In the genomic region with DNA sequence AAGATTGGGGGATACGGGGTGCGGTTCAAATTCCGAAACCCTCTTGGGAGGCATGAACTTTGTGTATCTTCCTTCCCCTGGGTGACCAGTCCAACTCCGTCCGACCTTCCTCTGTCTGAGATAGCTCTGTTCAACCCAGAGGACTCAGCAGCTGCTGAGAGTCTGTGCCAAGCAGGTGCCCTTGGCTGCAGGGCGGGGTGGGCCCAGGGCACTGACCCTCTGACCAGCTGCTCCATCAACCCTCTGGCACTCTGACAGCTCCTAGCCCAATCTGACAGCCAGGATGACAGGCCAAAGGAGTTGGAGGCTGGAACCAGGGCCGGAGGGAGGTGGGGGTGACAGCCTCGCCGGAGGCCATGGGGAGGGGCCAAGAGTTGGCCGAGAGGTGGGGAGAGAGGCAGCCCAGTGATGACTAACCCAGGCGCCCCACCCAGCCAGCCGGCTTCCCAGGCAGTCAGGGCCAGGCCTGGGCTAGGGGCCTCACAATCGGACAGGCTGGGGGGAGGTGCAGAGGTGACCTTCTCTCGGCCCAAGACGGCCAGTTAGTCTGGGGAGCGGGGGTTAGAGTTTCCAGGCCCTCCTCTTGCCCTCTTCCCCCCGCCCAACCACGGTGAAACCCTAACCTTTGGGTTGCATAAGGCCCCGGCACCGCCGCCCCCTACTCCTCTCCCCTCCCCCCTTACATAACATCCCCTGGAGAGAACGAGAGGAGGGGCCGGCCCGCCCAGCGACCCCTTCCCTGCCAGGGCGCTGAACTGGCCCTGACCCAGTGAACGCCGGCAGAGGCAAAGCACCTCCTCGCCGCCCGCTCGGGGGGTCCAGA, we compare ENCODE assay signal across 9 cellular contexts. TPM values are rescaled to one million over a fixed set of nuclear protein-coding genes. Genes with fewer than 3 reads are reported as not detected.
DNase-seq lines count a peak whose midpoint lies in the region; ATAC-seq and TF ChIP-seq lines count a peak whose summit lies in the region.
"Had no signal": no experiment of that assay in that cellular context is flagged by ENCODE, and none has a peak within 500 bp of the region (broad histone marks: within the 10 kb centered on the region; RNA-seq: fewer than 3 reads in every experiment).

No MANE protein-coding gene starts in this region.

- ATAC-seq in CD8-positive, alpha-beta T cell, result no peak
- ATAC-seq in thoracic aorta (ENCODE audit: insufficient number of reproducible peaks, low FRiP score, low read depth), result peak; percentile 34

- peaks cover 4% of the 10 kb centered on the region; the same call in 1 of the 2 replicates for H3K79me2 ChIP-seq in Loucy (ENCODE audit: insufficient read depth, low read length)

- peak overlapping the region; percentile 94 for H3K4me3 Mint-ChIP-seq in CD8-positive, alpha-beta T cell
- H3K4me3 Mint-ChIP-seq in activated CD4-positive, alpha-beta memory T cell treated with anti-CD3 and anti-CD28 coated beads, Interleukin-2, amount 10 ng/mL, durations not matched to agents 7 days and 5 days, result peak overlapping the region; percentile 91

- POLR2A ChIA-PET in CD8-positive, alpha-beta T cell (lab: Charles Lee), result interaction anchor here (0.7 to 2.6 kb wide), 9 partner anchors 11 to 114 kb away, joined by 3 to 15 read pairs (median 6); a partner anchor contains a TSS
- POLR2A ChIA-PET in activated CD4-positive, alpha-beta memory T cell treated with anti-CD3 and anti-CD28 coated beads, Interleukin-2, amount 10 ng/mL, durations not matched to agents 7 days and 5 days (lab: Charles Lee), result interaction anchor here (1.0 to 5.8 kb wide), 14 partner anchors 8 to 621 kb away, joined by 3 to 58 read pairs (median 12); a partner anchor contains a TSS

- H2AFZ ChIP-seq in Loucy (ENCODE audit: low read length), result no peak overlapping the region

- no peaks in the 10 kb centered on the region for H3K36me3 ChIP-seq in CD8-positive, alpha-beta T cell (ENCODE audit: insufficient read depth, low read length)
- H3K36me3 ChIP-seq in Loucy (ENCODE audit: insufficient read depth, low read length) (no peaks in the 10 kb centered on the region), thoracic aorta (peaks cover 17% of the 10 kb centered on the region)

- H4K20me1 ChIP-seq in Loucy (ENCODE audit: insufficient read depth, low read length, poor library complexity, severe bottlenecking), result peaks cover 5% of the 10 kb centered on the region

- CTCF ChIA-PET in CD8-positive, alpha-beta T cell (lab: Charles Lee), result no interaction called here
- CTCF ChIA-PET in activated CD4-positive, alpha-beta memory T cell treated with anti-CD3 and anti-CD28 coated beads, Interleukin-2, amount 10 ng/mL, durations not matched to agents 7 days and 5 days (lab: Charles Lee), result interaction anchor here (1.3 to 2.0 kb wide), 4 partner anchors 38 to 350 kb away, joined by 3 to 20 read pairs (median 8); no protein-coding TSS in a partner anchor

- H3K4me1 ChIP-seq in CD8-positive, alpha-beta T cell (ENCODE audit: insufficient read depth, low read length), result peaks cover 32% of the 10 kb centered on the region
- H3K4me1 ChIP-seq in Loucy (ENCODE audit: insufficient read depth, low read length, poor library complexity, severe bottlenecking) (peaks cover 14% of the 10 kb centered on the region), mononuclear cell (ENCODE audit: insufficient read depth, low read length) (peaks cover 46% of the 10 kb centered on the region), thoracic aorta (ENCODE audit: control insufficient read depth in 1 of 2, low read depth in 2 of 2) (peaks cover 32 to 45% of the 10 kb centered on the region in 2 donors)

- no peaks in the 10 kb centered on the region for H3K9me3 ChIP-seq in CD8-positive, alpha-beta T cell (ENCODE audit: low read length)
- H3K9me3 ChIP-seq in Loucy (ENCODE audit: insufficient read depth, low read depth, low read length), result no peaks in the 10 kb centered on the region
- no peaks in the 10 kb centered on the region for H3K9me3 ChIP-seq in mononuclear cell (ENCODE audit: low read depth, low read length)
- H3K9me3 ChIP-seq in thoracic aorta, result no peaks in the 10 kb centered on the region

- H3K27me3 Mint-ChIP-seq in CD8-positive, alpha-beta T cell (ENCODE audit: low read depth), result peaks cover 2% of the 10 kb centered on the region
- H3K27me3 Mint-ChIP-seq in activated CD4-positive, alpha-beta memory T cell treated with anti-CD3 and anti-CD28 coated beads, Interleukin-2, amount 10 ng/mL, durations not matched to agents 7 days and 5 days, result peaks cover 6% of the 10 kb centered on the region

- no peaks in the 10 kb centered on the region for H3F3A ChIP-seq in Loucy (ENCODE audit: low read depth)

- peak in 3 of 7 experiments; percentile 49 to 56 (median 53) for DNase-seq in CD8-positive, alpha-beta T cell
- DNase-seq in activated CD4-positive, alpha-beta memory T cell treated with anti-CD3 and anti-CD28 coated beads, Interleukin-2, amount 10 ng/mL, durations not matched to agents 7 days and 5 days, result peak; percentile 74
- peak; percentile 91 for DNase-seq in epithelial cell of esophagus (ENCODE audit: low read depth)
- peak; percentile 82 for DNase-seq in thoracic aorta (ENCODE audit: low spot score)
- DNase-seq in DMS114 treated with DMSO at 0.1 percent for 48 hours (lab: John Stamatoyannopoulos, UW; ENCODE audit: unreplicated experiment), result no peak
- DNase-seq in germinal center (ENCODE audit: low spot score), result no peak

- no peak overlapping the region for H3K9ac ChIP-seq in Loucy (ENCODE audit: low read depth, low read length, poor library complexity, severe bottlenecking)

- no peaks in the 10 kb centered on the region for H3K36me3 Mint-ChIP-seq in CD8-positive, alpha-beta T cell
- peaks cover 39% of the 10 kb centered on the region for H3K36me3 Mint-ChIP-seq in activated CD4-positive, alpha-beta memory T cell treated with anti-CD3 and anti-CD28 coated beads, Interleukin-2, amount 10 ng/mL, durations not matched to agents 7 days and 5 days (ENCODE audit: low read depth)

- H3K4me3 ChIP-seq in CD8-positive, alpha-beta T cell (ENCODE audit: low read depth, low read length), result peak overlapping the region; percentile 78
- peak overlapping the region; percentile 84 for H3K4me3 ChIP-seq in Loucy (ENCODE audit: low read length, poor library complexity, severe bottlenecking)
- H3K4me3 ChIP-seq in epithelial cell of esophagus (ENCODE audit: low read length), result peak overlapping the region; percentile 82
- H3K4me3 ChIP-seq in mononuclear cell (ENCODE audit: low read length), result peak overlapping the region; percentile 57
- peak overlapping the region; percentile 99 for H3K4me3 ChIP-seq in thoracic aorta

- no peaks in the 10 kb centered on the region for H3K9me2 ChIP-seq in Loucy (replicated peaks; ENCODE audit: low read depth, low read length)

- H3K9me3 Mint-ChIP-seq in CD8-positive, alpha-beta T cell, result no peaks in the 10 kb centered on the region
- no peaks in the 10 kb centered on the region for H3K9me3 Mint-ChIP-seq in activated CD4-positive, alpha-beta memory T cell treated with anti-CD3 and anti-CD28 coated beads, Interleukin-2, amount 10 ng/mL, durations not matched to agents 7 days and 5 days

- H3K27me3 ChIP-seq in CD8-positive, alpha-beta T cell (ENCODE audit: insufficient read depth, low read length), result peaks cover 4% of the 10 kb centered on the region
- H3K27me3 ChIP-seq in Loucy (ENCODE audit: insufficient read depth, low read length, poor library complexity, severe bottlenecking), result no peaks in the 10 kb centered on the region
- no peaks in the 10 kb centered on the region for H3K27me3 ChIP-seq in mononuclear cell (ENCODE audit: insufficient read depth, low read length)
- H3K27me3 ChIP-seq in thoracic aorta (replicated peaks; ENCODE audit: insufficient read depth), result no peaks in the 10 kb centered on the region

- no peak overlapping the region for H3K27ac Mint-ChIP-seq in CD8-positive, alpha-beta T cell
- H3K27ac Mint-ChIP-seq in activated CD4-positive, alpha-beta memory T cell treated with anti-CD3 and anti-CD28 coated beads, Interleukin-2, amount 10 ng/mL, durations not matched to agents 7 days and 5 days, result peak overlapping the region; percentile 52

- peak overlapping the region; percentile 65 for H3K27ac ChIP-seq in CD8-positive, alpha-beta T cell (ENCODE audit: low read depth, low read length)
- peak overlapping the region; percentile 99 to 100 for H3K27ac ChIP-seq in thoracic aorta

- no peak for TF ChIP-seq CTCF in CD8-positive, alpha-beta T cell (IDR thresholded peaks at IDR 0.05)
- no peak for TF ChIP-seq CTCF in Loucy (conservative IDR thresholded peaks at IDR 0.05; ENCODE audit: low read length)
- TF ChIP-seq CTCF in epithelial cell of esophagus (IDR thresholded peaks at IDR 0.05; ENCODE audit: insufficient read depth, low read depth, low read length, missing control alignments), result no peak
- TF ChIP-seq CTCF in thoracic aorta (IDR thresholded peaks at IDR 0.05), result no peak

- intact Hi-C loops in CD8-positive, alpha-beta T cell (cut with DNase I, micrococcal nuclease), result loop anchor here (5.0 to 10.0 kb wide), 2 partner anchors 153 to 590 kb away; a partner anchor contains a TSS

- H3K4me1 Mint-ChIP-seq in CD8-positive, alpha-beta T cell (ENCODE audit: low read depth), result peaks cover 31% of the 10 kb centered on the region
- H3K4me1 Mint-ChIP-seq in activated CD4-positive, alpha-beta memory T cell treated with anti-CD3 and anti-CD28 coated beads, Interleukin-2, amount 10 ng/mL, durations not matched to agents 7 days and 5 days, result peaks cover 65% of the 10 kb centered on the region

- peak overlapping the region; percentile 70 for H3K4me2 ChIP-seq in Loucy (ENCODE audit: low read depth, low read length, poor library complexity, severe bottlenecking)

RNA-seq across cellular contexts. Expression of a gene that starts 5.0 kb away (rescaled TPM):
- total RNA-seq in CD8-positive, alpha-beta T cell, result under 1 TPM; 0.11 to 0.14 TPM
- total RNA-seq in activated CD4-positive, alpha-beta memory T cell treated with anti-CD3 and anti-CD28 coated beads, Interleukin-2, amount 10 ng/mL, durations not matched to agents 7 days and 5 days, result under 1 TPM; 0.65 to 0.75 TPM
- total RNA-seq in mononuclear cell (under 0.01 TPM), thoracic aorta (1 to 10 TPM; 7.3 to 8.3 TPM)

RNA-seq across cellular contexts. Expression of a gene that starts 9.3 kb away (rescaled TPM):
- total RNA-seq in CD8-positive, alpha-beta T cell, result 10 to 100 TPM; 18.9 to 20.4 TPM
- 10 to 100 TPM; 33.3 to 35.1 TPM for total RNA-seq in activated CD4-positive, alpha-beta memory T cell treated with anti-CD3 and anti-CD28 coated beads, Interleukin-2, amount 10 ng/mL, durations not matched to agents 7 days and 5 days
- total RNA-seq in mononuclear cell (19.9 TPM), thoracic aorta (10 to 100 TPM; 32.7 to 41.8 TPM)

RNA-seq across cellular contexts. Expression of a gene that starts 27.5 kb away (rescaled TPM):
- total RNA-seq in CD8-positive, alpha-beta T cell, result under 1 TPM; 0.22 to 0.28 TPM
- under 1 TPM; 0.23 to 0.55 TPM for total RNA-seq in activated CD4-positive, alpha-beta memory T cell treated with anti-CD3 and anti-CD28 coated beads, Interleukin-2, amount 10 ng/mL, durations not matched to agents 7 days and 5 days
- 0.52 TPM for total RNA-seq in mononuclear cell
- total RNA-seq in thoracic aorta, result 1 to 10 TPM; 5.0 to 9.8 TPM

RNA-seq across cellular contexts. Expression of a gene that starts 30.5 kb away (rescaled TPM):
- total RNA-seq in CD8-positive, alpha-beta T cell, result 100 to 1,000 TPM; 572 to 611 TPM
- 100 to 1,000 TPM; 264 to 267 TPM for total RNA-seq in activated CD4-positive, alpha-beta memory T cell treated with anti-CD3 and anti-CD28 coated beads, Interleukin-2, amount 10 ng/mL, durations not matched to agents 7 days and 5 days
- 186 TPM for total RNA-seq in mononuclear cell
- 100 to 1,000 TPM; 184 to 186 TPM for total RNA-seq in thoracic aorta

RNA-seq across cellular contexts. Expression of a gene that starts 46.7 kb away (rescaled TPM):
- total RNA-seq in CD8-positive, alpha-beta T cell, result 10 to 100 TPM; 19.7 to 20.2 TPM
- not detected for total RNA-seq in activated CD4-positive, alpha-beta memory T cell treated with anti-CD3 and anti-CD28 coated beads, Interleukin-2, amount 10 ng/mL, durations not matched to agents 7 days and 5 days
- total RNA-seq in mononuclear cell (15.1 TPM), thoracic aorta (100 to 1,000 TPM; 385 to 608 TPM)
- total RNA-seq: T-helper 1 cell treated with Interleukin-12 subunit alpha and Interleukin-12 subunit beta and Interleukin-4 antibody, amounts not matched to agents 30 ng/mL and 1 ng/mL, for 36 hours had no signal

Comparison
In these comparisons a context has a peak if more than half of its experiments do, and no peak if none do; other contexts are left out.
1. DNase-seq: peak in activated CD4-positive, alpha-beta memory T cell treated with anti-CD3 and anti-CD28 coated beads, Interleukin-2, amount 10 ng/mL, durations not matched to agents 7 days and 5 days (single experiment), epithelial cell of esophagus (single experiment) and thoracic aorta (single experiment); none in DMS114 treated with DMSO at 0.1 percent for 48 hours (single experiment) and germinal center (single experiment).
2. Peak in every context shown above with its lines, with median percentiles within 50 percentile points of each other: H3K4me3 ChIP-seq.